ENCODE assay signal across 1 cellular context in the genomic region with DNA sequence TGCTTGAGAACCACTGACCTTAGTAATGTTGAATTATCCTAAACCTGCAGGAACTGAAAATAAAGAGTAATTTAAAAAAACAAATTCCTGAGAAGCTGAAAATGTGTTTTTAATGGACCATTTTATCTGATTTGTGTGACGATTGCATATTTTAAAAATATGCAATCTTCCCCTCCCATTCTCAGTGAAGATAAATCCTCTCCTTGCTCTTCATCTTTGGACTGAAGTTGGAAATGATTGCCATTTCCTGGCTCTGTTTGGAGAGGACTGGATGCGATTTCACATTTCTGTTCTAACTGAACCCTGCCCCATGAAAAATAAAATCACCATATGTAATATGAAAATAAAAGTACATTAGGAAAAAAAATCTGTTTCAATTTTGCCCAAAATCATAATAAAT.
TF ChIP-seq lines count a peak whose summit lies in the region.

No MANE protein-coding gene starts in this region.

TF ChIP-seq in GM23338, 12 proteins besides CTCF, POLR2A, EP300 and RAD21 (continued from another document):
- TF ChIP-seq, protein P1, sequence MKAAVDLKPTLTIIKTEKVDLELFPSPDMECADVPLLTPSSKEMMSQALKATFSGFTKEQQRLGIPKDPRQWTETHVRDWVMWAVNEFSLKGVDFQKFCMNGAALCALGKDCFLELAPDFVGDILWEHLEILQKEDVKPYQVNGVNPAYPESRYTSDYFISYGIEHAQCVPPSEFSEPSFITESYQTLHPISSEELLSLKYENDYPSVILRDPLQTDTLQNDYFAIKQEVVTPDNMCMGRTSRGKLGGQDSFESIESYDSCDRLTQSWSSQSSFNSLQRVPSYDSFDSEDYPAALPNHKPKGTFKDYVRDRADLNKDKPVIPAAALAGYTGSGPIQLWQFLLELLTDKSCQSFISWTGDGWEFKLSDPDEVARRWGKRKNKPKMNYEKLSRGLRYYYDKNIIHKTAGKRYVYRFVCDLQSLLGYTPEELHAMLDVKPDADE (IDR thresholded peaks at IDR 0.05), result no peak
- TF ChIP-seq POLR2AphosphoS5 (IDR thresholded peaks at IDR 0.05; ENCODE audit: low read depth) (no peak), EZH2 (IDR thresholded peaks at IDR 0.05; ENCODE audit: low read depth, unreplicated experiment) (no peak), EZH2phosphoT487 (IDR thresholded peaks at IDR 0.05; ENCODE audit: unreplicated experiment) (no peak), NANOG (IDR thresholded peaks at IDR 0.05; ENCODE audit: borderline replicate concordance) (no peak), ZNF114 (CRISPR knock-in tag; IDR thresholded peaks at IDR 0.05) (no peak)
- TF ChIP-seq, protein P2, sequence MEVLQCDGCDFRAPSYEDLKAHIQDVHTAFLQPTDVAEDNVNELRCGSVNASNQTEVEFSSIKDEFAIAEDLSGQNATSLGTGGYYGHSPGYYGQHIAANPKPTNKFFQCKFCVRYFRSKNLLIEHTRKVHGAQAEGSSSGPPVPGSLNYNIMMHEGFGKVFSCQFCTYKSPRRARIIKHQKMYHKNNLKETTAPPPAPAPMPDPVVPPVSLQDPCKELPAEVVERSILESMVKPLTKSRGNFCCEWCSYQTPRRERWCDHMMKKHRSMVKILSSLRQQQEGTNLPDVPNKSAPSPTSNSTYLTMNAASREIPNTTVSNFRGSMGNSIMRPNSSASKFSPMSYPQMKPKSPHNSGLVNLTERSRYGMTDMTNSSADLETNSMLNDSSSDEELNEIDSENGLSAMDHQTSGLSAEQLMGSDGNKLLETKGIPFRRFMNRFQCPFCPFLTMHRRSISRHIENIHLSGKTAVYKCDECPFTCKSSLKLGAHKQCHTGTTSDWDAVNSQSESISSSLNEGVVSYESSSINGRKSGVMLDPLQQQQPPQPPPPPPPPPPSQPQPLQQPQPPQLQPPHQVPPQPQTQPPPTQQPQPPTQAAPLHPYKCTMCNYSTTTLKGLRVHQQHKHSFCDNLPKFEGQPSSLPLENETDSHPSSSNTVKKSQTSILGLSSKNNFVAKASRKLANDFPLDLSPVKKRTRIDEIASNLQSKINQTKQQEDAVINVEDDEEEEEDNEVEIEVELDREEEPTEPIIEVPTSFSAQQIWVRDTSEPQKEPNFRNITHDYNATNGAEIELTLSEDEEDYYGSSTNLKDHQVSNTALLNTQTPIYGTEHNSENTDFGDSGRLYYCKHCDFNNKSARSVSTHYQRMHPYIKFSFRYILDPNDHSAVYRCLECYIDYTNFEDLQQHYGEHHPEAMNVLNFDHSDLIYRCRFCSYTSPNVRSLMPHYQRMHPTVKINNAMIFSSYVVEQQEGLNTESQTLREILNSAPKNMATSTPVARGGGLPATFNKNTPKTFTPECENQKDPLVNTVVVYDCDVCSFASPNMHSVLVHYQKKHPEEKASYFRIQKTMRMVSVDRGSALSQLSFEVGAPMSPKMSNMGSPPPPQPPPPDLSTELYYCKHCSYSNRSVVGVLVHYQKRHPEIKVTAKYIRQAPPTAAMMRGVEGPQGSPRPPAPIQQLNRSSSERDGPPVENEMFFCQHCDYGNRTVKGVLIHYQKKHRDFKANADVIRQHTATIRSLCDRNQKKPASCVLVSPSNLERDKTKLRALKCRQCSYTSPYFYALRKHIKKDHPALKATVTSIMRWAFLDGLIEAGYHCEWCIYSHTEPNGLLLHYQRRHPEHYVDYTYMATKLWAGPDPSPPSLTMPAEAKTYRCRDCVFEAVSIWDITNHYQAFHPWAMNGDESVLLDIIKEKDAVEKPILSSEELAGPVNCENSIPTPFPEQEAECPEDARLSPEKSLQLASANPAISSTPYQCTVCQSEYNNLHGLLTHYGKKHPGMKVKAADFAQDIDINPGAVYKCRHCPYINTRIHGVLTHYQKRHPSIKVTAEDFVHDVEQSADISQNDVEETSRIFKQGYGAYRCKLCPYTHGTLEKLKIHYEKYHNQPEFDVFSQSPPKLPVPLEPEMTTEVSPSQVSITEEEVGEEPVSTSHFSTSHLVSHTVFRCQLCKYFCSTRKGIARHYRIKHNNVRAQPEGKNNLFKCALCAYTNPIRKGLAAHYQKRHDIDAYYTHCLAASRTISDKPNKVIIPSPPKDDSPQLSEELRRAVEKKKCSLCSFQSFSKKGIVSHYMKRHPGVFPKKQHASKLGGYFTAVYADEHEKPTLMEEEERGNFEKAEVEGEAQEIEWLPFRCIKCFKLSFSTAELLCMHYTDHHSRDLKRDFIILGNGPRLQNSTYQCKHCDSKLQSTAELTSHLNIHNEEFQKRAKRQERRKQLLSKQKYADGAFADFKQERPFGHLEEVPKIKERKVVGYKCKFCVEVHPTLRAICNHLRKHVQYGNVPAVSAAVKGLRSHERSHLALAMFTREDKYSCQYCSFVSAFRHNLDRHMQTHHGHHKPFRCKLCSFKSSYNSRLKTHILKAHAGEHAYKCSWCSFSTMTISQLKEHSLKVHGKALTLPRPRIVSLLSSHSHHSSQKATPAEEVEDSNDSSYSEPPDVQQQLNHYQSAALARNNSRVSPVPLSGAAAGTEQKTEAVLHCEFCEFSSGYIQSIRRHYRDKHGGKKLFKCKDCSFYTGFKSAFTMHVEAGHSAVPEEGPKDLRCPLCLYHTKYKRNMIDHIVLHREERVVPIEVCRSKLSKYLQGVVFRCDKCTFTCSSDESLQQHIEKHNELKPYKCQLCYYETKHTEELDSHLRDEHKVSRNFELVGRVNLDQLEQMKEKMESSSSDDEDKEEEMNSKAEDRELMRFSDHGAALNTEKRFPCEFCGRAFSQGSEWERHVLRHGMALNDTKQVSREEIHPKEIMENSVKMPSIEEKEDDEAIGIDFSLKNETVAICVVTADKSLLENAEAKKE (CRISPR knock-in tag; IDR thresholded peaks at IDR 0.05), result no peak
